Comparison of ENCODE assay signal across 10 cellular contexts in genomic region chr5:175321927-175322532, GRCh38.
A peak's percentile ranks its signal among the peaks of the same experiment; 100 is the strongest.
DNase-seq lines count a peak whose midpoint lies in the region; ATAC-seq and TF ChIP-seq lines count a peak whose summit lies in the region.
"Had no signal": no experiment of that assay in that cellular context is flagged by ENCODE, and none has a peak within 500 bp of the region (broad histone marks: within the 10 kb centered on the region; RNA-seq: fewer than 3 reads in every experiment).

No MANE protein-coding gene starts in this region.

- TF ChIP-seq POLR2A in lower leg skin (IDR thresholded peaks at IDR 0.05) = no peak

- peak; percentile 37 for ATAC-seq in upper lobe of right lung
- ATAC-seq in HG02870 (IDR thresholded peaks at IDR 0.05; ENCODE audit: unreplicated experiment) = no peak
- no peak for ATAC-seq in GM19397 (IDR thresholded peaks at IDR 0.05; ENCODE audit: unreplicated experiment)
- ATAC-seq: heart right ventricle had no signal

- H3K4me3 ChIP-seq in SJSA1 (no peak overlapping the region), fibroblast of the aortic adventitia (ENCODE audit: low read depth, low read length) (no peak overlapping the region), upper lobe of right lung (no peak overlapping the region), lower leg skin (ENCODE audit: low read depth, poor library complexity, severe bottlenecking) (no peak overlapping the region)
- H3K4me3 ChIP-seq: heart right ventricle had no signal

- H3K36me3 ChIP-seq in SJSA1 = no peaks in the 10 kb centered on the region; the same call in 1 of the 2 replicates
- H3K36me3 ChIP-seq in upper lobe of right lung = no peaks in the 10 kb centered on the region
- H3K36me3 ChIP-seq: heart right ventricle had no signal

- 24 to 26% methylated on average over 3 of the region's 3 CpGs for whole genome bisulfite sequencing in lower leg skin, 2 donors

- H3K27ac ChIP-seq in SJSA1 (no peak overlapping the region), upper lobe of right lung (no peak overlapping the region)
- H3K27ac ChIP-seq: heart right ventricle had no signal

- intact Hi-C loops in upper lobe of right lung (cut with DNase I) (no loop called here), lower leg skin (cut with DNase I; ENCODE audit: low total_unique reads) (no loop called here)

- H3K9me3 ChIP-seq in SJSA1 (replicated peaks) (no peaks in the 10 kb centered on the region), upper lobe of right lung (no peaks in the 10 kb centered on the region)
- H3K9me3 ChIP-seq: heart right ventricle had no signal

- TF ChIP-seq CTCF in fibroblast of the aortic adventitia (IDR thresholded peaks at IDR 0.05; ENCODE audit: insufficient read depth, low read length) (no peak), upper lobe of right lung (IDR thresholded peaks at IDR 0.05) (no peak), lower leg skin (IDR thresholded peaks at IDR 0.05) (no peak)

- H3K27me3 ChIP-seq in SJSA1 (replicated peaks) (no peaks in the 10 kb centered on the region), upper lobe of right lung (no peaks in the 10 kb centered on the region)

- H3K4me1 ChIP-seq in SJSA1 (replicated peaks) (peaks cover 17% of the 10 kb centered on the region; the same call in 1 of the 2 replicates), upper lobe of right lung (no peaks in the 10 kb centered on the region)
- H3K4me1 ChIP-seq: heart right ventricle had no signal

- peak; percentile 2 for DNase-seq in stimulated activated CD4-positive, alpha-beta T cell treated with anti-CD3 and anti-CD28 coated beads, Interleukin-12 subunit alpha, Interleukin-12 subunit beta, amount 100 ng/mL, for 4 hours
- no peak for DNase-seq in stimulated activated CD4-positive, alpha-beta T cell treated with anti-CD3 and anti-CD28 coated beads, Interleukin-4, amount 100 ng/mL, for 4 hours
- DNase-seq in SJSA1 (ENCODE audit: low read depth in 1 of 2, low spot score in 2 of 2) (peak; percentile 59 to 60), fibroblast of the aortic adventitia (ENCODE audit: low read depth) (peak; percentile 27), upper lobe of right lung (no peak), lower leg skin (ENCODE audit: low spot score in 2 of 2) (no peak)
- DNase-seq: NCI-H1694 treated with DMSO at 0.1 percent for 48 hours had no signal

Comparison
In these comparisons a context has a peak if more than half of its experiments do, and no peak if none do; other contexts are left out.
1. DNase-seq: peak in stimulated activated CD4-positive, alpha-beta T cell treated with anti-CD3 and anti-CD28 coated beads, Interleukin-12 subunit alpha, Interleukin-12 subunit beta, amount 100 ng/mL, for 4 hours (single experiment), SJSA1 (2 of 2) and fibroblast of the aortic adventitia (single experiment); none in stimulated activated CD4-positive, alpha-beta T cell treated with anti-CD3 and anti-CD28 coated beads, Interleukin-4, amount 100 ng/mL, for 4 hours (0 of 2), upper lobe of right lung (single experiment) and lower leg skin (0 of 2).